In the genomic region with DNA sequence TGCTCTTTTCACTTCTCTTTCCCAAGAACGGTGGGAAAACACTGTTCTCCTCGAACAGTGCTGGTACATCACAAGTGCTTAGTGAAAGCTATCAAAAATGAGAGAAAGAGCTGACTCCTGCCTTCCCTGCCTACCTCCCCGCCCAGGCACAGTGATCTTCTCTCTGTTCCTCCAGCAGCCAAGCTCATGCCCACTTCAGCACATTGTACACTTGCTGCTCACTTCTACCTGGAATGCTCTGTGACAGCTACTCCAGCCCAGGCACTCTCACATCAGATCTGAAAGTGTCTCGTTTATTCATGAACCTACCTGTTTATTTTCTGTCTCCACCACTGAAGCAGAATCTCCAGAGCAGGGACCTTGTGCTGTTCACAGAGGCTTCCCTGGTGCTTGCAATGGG, we compare ENCODE assay signal across 22 cellular contexts. TPM values are rescaled to one million over a fixed set of nuclear protein-coding genes. Genes with fewer than 3 reads are reported as not detected.
DNase-seq lines count a peak whose midpoint lies in the region; ATAC-seq and TF ChIP-seq lines count a peak whose summit lies in the region.
"Had no signal": no experiment of that assay in that cellular context is flagged by ENCODE, and none has a peak within 500 bp of the region (broad histone marks: within the 10 kb centered on the region; RNA-seq: fewer than 3 reads in every experiment).

No MANE protein-coding gene starts in this region.

- TF ChIP-seq POLR2A in heart left ventricle (IDR thresholded peaks at IDR 0.05) = no peak
- TF ChIP-seq POLR2A in tibial nerve (IDR thresholded peaks at IDR 0.05) = no peak
- TF ChIP-seq POLR2A in esophagus muscularis mucosa (IDR thresholded peaks at IDR 0.05; ENCODE audit: low read depth) = no peak

- no peaks in the 10 kb centered on the region for H3K36me3 ChIP-seq in left ventricle myocardium inferior
- H3K36me3 ChIP-seq in heart left ventricle = peaks cover 0 to 8% (median 0%) of the 10 kb centered on the region in 9 donors
- H3K36me3 ChIP-seq in muscle layer of duodenum (ENCODE audit: control insufficient read depth in 1 of 2, insufficient read depth in 2 of 2, low read length in 2 of 2) = peaks cover 0 to 5% of the 10 kb centered on the region in 2 donors
- H3K36me3 ChIP-seq in tibial nerve = no peaks in the 10 kb centered on the region
- H3K36me3 ChIP-seq in esophagus muscularis mucosa = peaks cover 0 to 9% (median 2%) of the 10 kb centered on the region in 4 donors
- H3K36me3 ChIP-seq: ascending aorta, pancreas, vagina had no signal

- DNase-seq in left ventricle myocardium inferior (no peak), heart left ventricle (no peak), tibial nerve (ENCODE audit: low spot score in 2 of 2) (no peak), esophagus muscularis mucosa (ENCODE audit: extremely low spot score) (no peak), NCI-H2196 treated with DMSO at 0.1 percent for 48 hours (lab: John Stamatoyannopoulos, UW; ENCODE audit: unreplicated experiment) (no peak)
- DNase-seq in central memory CD8-positive, alpha-beta T cell (ENCODE audit: low spot score in 2 of 2) = no peak
- DNase-seq in activated naive CD4-positive, alpha-beta T cell treated with Interleukin-2 at 50 U/mL for 16 hours = no peak
- DNase-seq: activated CD4-positive, CD25-positive, alpha-beta regulatory T cell; activated naive CD4-positive, alpha-beta T cell; activated T-cell treated with anti-CD3 and anti-CD28 coated beads for 4 hours; H7; KBM-7; natural killer cell; NCI-H1436; NCI-H526; pancreas had no signal

- TF ChIP-seq EP300 in tibial nerve (IDR thresholded peaks at IDR 0.05) (no peak), esophagus muscularis mucosa (IDR thresholded peaks at IDR 0.05) (no peak)

- peaks cover 38% of the 10 kb centered on the region for H3K4me1 Mint-ChIP-seq in central memory CD8-positive, alpha-beta T cell

- peak overlapping the region; percentile 9 for H3K4me3 Mint-ChIP-seq in central memory CD8-positive, alpha-beta T cell
- H3K4me3 Mint-ChIP-seq: activated CD4-positive, alpha-beta memory T cell treated with anti-CD3 and anti-CD28 coated beads for 36 hours; memory B cell had no signal

- peak overlapping the region; percentile 86 for H3K4me3 ChIP-seq in left ventricle myocardium inferior
- H3K4me3 ChIP-seq in heart left ventricle = peak overlapping the region in 2 of 12 donors; percentile 11 to 98
- H3K4me3 ChIP-seq in muscle layer of duodenum (ENCODE audit: low read depth in 1 of 2, low read length in 2 of 2) = peak overlapping the region in 1 of 2 donors; percentile 23
- H3K4me3 ChIP-seq in tibial nerve = no peak overlapping the region
- H3K4me3 ChIP-seq in esophagus muscularis mucosa = peak overlapping the region in 1 of 4 donors; percentile 89

- H3K27ac Mint-ChIP-seq in central memory CD8-positive, alpha-beta T cell (ENCODE audit: low read depth) = no peak overlapping the region
- H3K27ac Mint-ChIP-seq: activated CD4-positive, alpha-beta memory T cell treated with anti-CD3 and anti-CD28 coated beads for 36 hours; memory B cell had no signal

- H3K4me1 ChIP-seq in left ventricle myocardium inferior = peaks cover 64% of the 10 kb centered on the region
- peaks cover 0 to 42% (median 18%) of the 10 kb centered on the region in 12 donors for H3K4me1 ChIP-seq in heart left ventricle
- peaks cover 6 to 14% of the 10 kb centered on the region in 2 donors for H3K4me1 ChIP-seq in muscle layer of duodenum (ENCODE audit: control insufficient read depth in 1 of 2, insufficient read depth in 2 of 2, low read length in 2 of 2)
- peaks cover 0 to 40% (median 5%) of the 10 kb centered on the region in 4 donors for H3K4me1 ChIP-seq in tibial nerve
- H3K4me1 ChIP-seq in esophagus muscularis mucosa = peaks cover 31 to 52% (median 50%) of the 10 kb centered on the region in 4 donors

- WGBS in heart left ventricle, 4 donors = 76 to 84% (median 78%) methylated on average over 4 of the region's 4 CpGs
- WGBS in tibial nerve, 2 donors = 84 to 86% methylated on average over 4 of the region's 4 CpGs
- 83% methylated on average over 4 of the region's 4 CpGs for WGBS in esophagus muscularis mucosa

- H3K27ac ChIP-seq in left ventricle myocardium inferior (replicated peaks) (peak overlapping the region; percentile 36), heart left ventricle (no peak overlapping the region), muscle layer of duodenum (ENCODE audit: low read length) (peak overlapping the region; percentile 8), tibial nerve (peak overlapping the region in 3 of 4 donors; percentile 14 to 93 (median 50)), esophagus muscularis mucosa (replicated peaks in 1 of 4) (no peak overlapping the region)
- H3K27ac ChIP-seq: vagina had no signal

- H3K9me3 ChIP-seq in left ventricle myocardium inferior (replicated peaks) (no peaks in the 10 kb centered on the region), heart left ventricle (no peaks in the 10 kb centered on the region), muscle layer of duodenum (ENCODE audit: control insufficient read depth in 1 of 2, low read length in 2 of 2) (no peaks in the 10 kb centered on the region), tibial nerve (no peaks in the 10 kb centered on the region), esophagus muscularis mucosa (no peaks in the 10 kb centered on the region)
- H3K9me3 ChIP-seq: ascending aorta, pancreas, vagina had no signal

- ATAC-seq in heart left ventricle = no peak
- no peak for ATAC-seq in central memory CD8-positive, alpha-beta T cell (replicated peaks; ENCODE audit: extremely low read depth, poor library complexity, severe bottlenecking)
- ATAC-seq: natural killer cell, sciatic nerve had no signal

- H3K27me3 ChIP-seq in left ventricle myocardium inferior (ENCODE audit: low read depth) (no peaks in the 10 kb centered on the region), heart left ventricle (no peaks in the 10 kb centered on the region), muscle layer of duodenum (ENCODE audit: low read depth, low read length) (no peaks in the 10 kb centered on the region), tibial nerve (no peaks in the 10 kb centered on the region), esophagus muscularis mucosa (no peaks in the 10 kb centered on the region)
- H3K27me3 ChIP-seq: ascending aorta, pancreas, vagina had no signal

- H3K9me3 Mint-ChIP-seq in central memory CD8-positive, alpha-beta T cell = no peaks in the 10 kb centered on the region
- H3K9me3 Mint-ChIP-seq: activated CD4-positive, alpha-beta memory T cell treated with anti-CD3 and anti-CD28 coated beads for 36 hours; memory B cell; natural killer cell had no signal

- H3K27me3 Mint-ChIP-seq in central memory CD8-positive, alpha-beta T cell = no peaks in the 10 kb centered on the region
- H3K27me3 Mint-ChIP-seq: activated CD4-positive, alpha-beta memory T cell treated with anti-CD3 and anti-CD28 coated beads for 36 hours; memory B cell had no signal

- intact Hi-C loops in left ventricle myocardium inferior (cut with micrococcal nuclease) = no loop called here
- intact Hi-C loops in heart left ventricle (cut with DNase I) = loop anchor here in 5 of 10 donors (2.0 to 5.0 kb wide), 5 partner anchors 34 to 71 kb away; a partner anchor contains a TSS
- intact Hi-C loops in esophagus muscularis mucosa (cut with DNase I) = no loop called here

- TF ChIP-seq CTCF in left ventricle myocardium inferior (IDR thresholded peaks at IDR 0.05; ENCODE audit: borderline replicate concordance) (no peak), heart left ventricle (IDR thresholded peaks at IDR 0.05) (no peak), tibial nerve (IDR thresholded peaks at IDR 0.05) (no peak), esophagus muscularis mucosa (IDR thresholded peaks at IDR 0.05) (no peak)

- peaks cover 5% of the 10 kb centered on the region for H3K36me3 Mint-ChIP-seq in central memory CD8-positive, alpha-beta T cell (ENCODE audit: insufficient read depth)
- H3K36me3 Mint-ChIP-seq: natural killer cell had no signal

RNA-seq across cellular contexts. Expression of a gene that starts 1.8 kb away (rescaled TPM):
- total RNA-seq in left ventricle myocardium inferior (13.9 TPM), heart left ventricle (10 to 100 TPM; 10.5 to 23.1 (median 15.9) TPM), tibial nerve (10 to 100 TPM; 25.1 to 66.6 (median 32.0) TPM), esophagus muscularis mucosa (10 to 100 TPM; 20.5 to 29.5 (median 21.8) TPM)
- 10 to 100 TPM in 1 of 2 donors, 1 to 10 TPM in 1; 8.2 to 19.8 TPM for polyA plus RNA-seq in heart left ventricle

RNA-seq across cellular contexts. Expression of a gene that starts 36.5 kb away (rescaled TPM):
- total RNA-seq in left ventricle myocardium inferior (3.9 TPM), heart left ventricle (1 to 10 TPM; 2.4 to 5.9 (median 3.2) TPM), tibial nerve (1 to 10 TPM; 2.5 to 4.3 (median 3.1) TPM), esophagus muscularis mucosa (1 to 10 TPM; 2.0 to 3.4 (median 2.6) TPM)
- 1 to 10 TPM in 1 of 2 donors, under 1 TPM in 1; 0.91 to 4.4 TPM for polyA plus RNA-seq in heart left ventricle

Comparison
In these comparisons a context has a peak if more than half of its experiments do, and no peak if none do; other contexts are left out.
1. H3K27ac ChIP-seq: peak in left ventricle myocardium inferior (single experiment), muscle layer of duodenum (single experiment) and tibial nerve (3 of 4); none in heart left ventricle (0 of 12) and esophagus muscularis mucosa (0 of 4).